ENCODE assay signal across 2 cellular contexts in genomic region chr12:13099910-13100609, GRCh38.
TF ChIP-seq lines count a peak whose summit lies in the region.

No MANE protein-coding gene starts in this region.

TF ChIP-seq in SK-N-SH, 30 proteins besides CTCF, POLR2A, EP300 and RAD21 (continued from another document):
- TF ChIP-seq CHD2 (IDR thresholded peaks at IDR 0.05; ENCODE audit: low read length, partially characterized antibody) (no peak), MEF2A (IDR thresholded peaks at IDR 0.05; ENCODE audit: borderline replicate concordance, low read depth) (no peak), RCOR1 (IDR thresholded peaks at IDR 0.05; ENCODE audit: low read length) (no peak), TCF12 (IDR thresholded peaks at IDR 0.05) (no peak), YY1 (IDR thresholded peaks at IDR 0.05; ENCODE audit: low read depth) (no peak), MAX (IDR thresholded peaks at IDR 0.05; ENCODE audit: low read depth) (no peak), ZBTB33 (IDR thresholded peaks at IDR 0.05; ENCODE audit: borderline replicate concordance, low read depth) (no peak), FOXM1 (IDR thresholded peaks at IDR 0.05; ENCODE audit: low read depth) (no peak), TAF1 (IDR thresholded peaks at IDR 0.05; ENCODE audit: borderline replicate concordance, low read depth, low read length) (no peak)

TF ChIP-seq in SK-N-SH treated with all-trans-retinoic acid at 6 μM for 48 hours, 23 proteins besides CTCF, POLR2A, EP300 and RAD21 (continued from another document):
- TF ChIP-seq CSRNP3 (CRISPR knock-in tag; IDR thresholded peaks at IDR 0.05) (no peak), ESRRG (CRISPR knock-in tag; IDR thresholded peaks at IDR 0.05) (no peak), GLIS3 (CRISPR knock-in tag; IDR thresholded peaks at IDR 0.05) (no peak), OSR1 (CRISPR knock-in tag; IDR thresholded peaks at IDR 0.05) (no peak), CREB5 (CRISPR knock-in tag; IDR thresholded peaks at IDR 0.05; ENCODE audit: low read depth) (no peak), ZFP3 (CRISPR knock-in tag; IDR thresholded peaks at IDR 0.05) (no peak)
